1 cellular context compared by ENCODE assay signal in genomic region chr10:59181668-59182067, GRCh38.
TF ChIP-seq lines count a peak whose summit lies in the region.

No MANE protein-coding gene starts in this region.

TF ChIP-seq in HepG2, 621 proteins besides CTCF, POLR2A, EP300 and RAD21 (continued from another document and continues in another):
- TF ChIP-seq MYPOP (CRISPR knock-in tag; IDR thresholded peaks at IDR 0.05) (no peak), SNAPC4 (CRISPR knock-in tag; IDR thresholded peaks at IDR 0.05) (no peak), ZNF772 (CRISPR knock-in tag; IDR thresholded peaks at IDR 0.05) (no peak), ZFP62 (CRISPR knock-in tag; IDR thresholded peaks at IDR 0.05) (no peak), ZNF282 (IDR thresholded peaks at IDR 0.05; ENCODE audit: partially characterized antibody) (no peak), SRSF1 (optimal IDR thresholded peaks at IDR 0.05; ENCODE audit: low read depth, low read length) (no peak), RELA (CRISPR knock-in tag; IDR thresholded peaks at IDR 0.05) (no peak), ZNF24 (IDR thresholded peaks at IDR 0.05) (peak; percentile 27; the same call in 1 of the 2 replicates), RARG (CRISPR knock-in tag; IDR thresholded peaks at IDR 0.05; ENCODE audit: low read depth) (no peak), MTA3 (CRISPR knock-in tag; IDR thresholded peaks at IDR 0.05) (no peak), ZNF574 (CRISPR knock-in tag; IDR thresholded peaks at IDR 0.05) (no peak), RERE (CRISPR knock-in tag; IDR thresholded peaks at IDR 0.05; ENCODE audit: low read depth) (no peak), GATAD2A (CRISPR knock-in tag; IDR thresholded peaks at IDR 0.05) (peak; percentile 68; the same call in 1 of the 2 replicates), MIXL1 (CRISPR knock-in tag; IDR thresholded peaks at IDR 0.05) (no peak), DNMT1 (CRISPR knock-in tag; IDR thresholded peaks at IDR 0.05) (no peak), ZBTB8A (CRISPR knock-in tag; IDR thresholded peaks at IDR 0.05; ENCODE audit: borderline replicate concordance, low read depth) (no peak), ZNF44 (CRISPR knock-in tag; IDR thresholded peaks at IDR 0.05) (no peak), AHDC1 (CRISPR knock-in tag; IDR thresholded peaks at IDR 0.05; ENCODE audit: borderline replicate concordance) (no peak), SIN3A (IDR thresholded peaks at IDR 0.05; ENCODE audit: borderline replicate concordance, low read depth, low read length) (no peak), HNF4A (CRISPR knock-in tag; IDR thresholded peaks at IDR 0.05) (no peak), ZNF781 (CRISPR knock-in tag; IDR thresholded peaks at IDR 0.05; ENCODE audit: borderline replicate concordance, not compliant biosample characterization) (no peak), NR2C2 (CRISPR knock-in tag; IDR thresholded peaks at IDR 0.05; ENCODE audit: borderline replicate concordance) (no peak), ZMYM4 (CRISPR knock-in tag; IDR thresholded peaks at IDR 0.05) (peak; percentile 21; the same call in 1 of the 2 replicates), NCOR1 (IDR thresholded peaks at IDR 0.05; ENCODE audit: borderline replicate concordance, low read length) (no peak), ZNF710 (CRISPR knock-in tag; IDR thresholded peaks at IDR 0.05; ENCODE audit: borderline replicate concordance) (no peak), SOX5 (CRISPR knock-in tag; IDR thresholded peaks at IDR 0.05; ENCODE audit: borderline replicate concordance) (peak; percentile 38; the same call in 1 of the 2 replicates), JUN (CRISPR knock-in tag; IDR thresholded peaks at IDR 0.05) (no peak), ZMYM2 (CRISPR knock-in tag; IDR thresholded peaks at IDR 0.05) (no peak), ZNF709 (CRISPR knock-in tag; IDR thresholded peaks at IDR 0.05) (no peak), PAWR (CRISPR knock-in tag; IDR thresholded peaks at IDR 0.05; ENCODE audit: borderline replicate concordance) (no peak), ADNP (CRISPR knock-in tag; IDR thresholded peaks at IDR 0.05) (no peak), HOMEZ (CRISPR knock-in tag; IDR thresholded peaks at IDR 0.05; ENCODE audit: low read depth) (peak; percentile 53; the same call in 1 of the 2 replicates), ZNF720 (CRISPR knock-in tag; IDR thresholded peaks at IDR 0.05) (no peak), ZNF562 (CRISPR knock-in tag; IDR thresholded peaks at IDR 0.05; ENCODE audit: borderline replicate concordance) (no peak)
